ENCODE assay signal across 19 cellular contexts in genomic region chr17:27568216-27568615, GRCh38.
DNase-seq lines count a peak whose midpoint lies in the region; ATAC-seq and TF ChIP-seq lines count a peak whose summit lies in the region.
"Had no signal": no experiment of that assay in that cellular context is flagged by ENCODE, and none has a peak within 500 bp of the region (broad histone marks: within the 10 kb centered on the region; RNA-seq: fewer than 3 reads in every experiment).

No MANE protein-coding gene starts in this region.

- H3K27ac Mint-ChIP-seq in Caco-2 (ENCODE audit: unreplicated experiment) = peak overlapping the region; percentile 70
- H3K27ac Mint-ChIP-seq in brain = peak overlapping the region in 3 of 5 experiments; percentile 55 to 81 (median 80)
- peak overlapping the region in 2 of 3 experiments; percentile 35 to 65 for H3K27ac Mint-ChIP-seq in nephron
- H3K27ac Mint-ChIP-seq: activated naive CD8-positive, alpha-beta T cell; type B pancreatic cell had no signal

- H3K4me3 ChIP-seq in BLaER1 = no peak overlapping the region
- H3K4me3 ChIP-seq in Caco-2 (ENCODE audit: low read depth, low read length) = no peak overlapping the region
- H3K4me3 ChIP-seq: left lung had no signal

- POLR2A ChIA-PET in Caco-2 (lab: Charles Lee) = no interaction called here

- H3K9ac ChIP-seq in BLaER1 = no peak overlapping the region
- H3K9ac ChIP-seq: SK-N-SH had no signal

- no peaks in the 10 kb centered on the region for H3K27me3 Mint-ChIP-seq in Caco-2 (ENCODE audit: insufficient read depth, unreplicated experiment)
- H3K27me3 Mint-ChIP-seq in brain = no peaks in the 10 kb centered on the region
- no peaks in the 10 kb centered on the region for H3K27me3 Mint-ChIP-seq in nephron (ENCODE audit: low read depth)
- H3K27me3 Mint-ChIP-seq: activated naive CD8-positive, alpha-beta T cell; type B pancreatic cell had no signal

- no peak overlapping the region for H3K27ac ChIP-seq in BLaER1
- H3K27ac ChIP-seq: left lung had no signal

- H3K36me3 ChIP-seq in BLaER1 (peaks cover 4% of the 10 kb centered on the region; the same call in 1 of the 2 replicates), Caco-2 (ENCODE audit: control insufficient read depth, insufficient read depth, low read length) (no peaks in the 10 kb centered on the region)
- H3K36me3 ChIP-seq: left lung had no signal

- no peaks in the 10 kb centered on the region for H3K9me3 Mint-ChIP-seq in Caco-2 (ENCODE audit: unreplicated experiment)
- no peaks in the 10 kb centered on the region for H3K9me3 Mint-ChIP-seq in brain
- H3K9me3 Mint-ChIP-seq in nephron = no peaks in the 10 kb centered on the region
- H3K9me3 Mint-ChIP-seq: type B pancreatic cell had no signal

- peaks cover 33% of the 10 kb centered on the region for H3K4me1 Mint-ChIP-seq in Caco-2 (ENCODE audit: low read depth, unreplicated experiment)
- H3K4me1 Mint-ChIP-seq in brain = peaks cover 51% of the 10 kb centered on the region
- H3K4me1 Mint-ChIP-seq in nephron = peaks cover 55% of the 10 kb centered on the region

- H3K4me3 Mint-ChIP-seq in Caco-2 (ENCODE audit: unreplicated experiment) (no peak overlapping the region), brain (no peak overlapping the region), nephron (no peak overlapping the region)
- H3K4me3 Mint-ChIP-seq: activated naive CD8-positive, alpha-beta T cell; type B pancreatic cell had no signal

- CTCF ChIA-PET in Caco-2 (lab: Charles Lee) = interaction anchor here (1.0 to 2.7 kb wide), 7 partner anchors 10 to 113 kb away, joined by 3 to 9 read pairs (median 4); no protein-coding TSS in a partner anchor

- H3K36me3 Mint-ChIP-seq in Caco-2 (ENCODE audit: insufficient read depth, unreplicated experiment) = peaks cover 11% of the 10 kb centered on the region
- peaks cover 14% of the 10 kb centered on the region for H3K36me3 Mint-ChIP-seq in brain
- H3K36me3 Mint-ChIP-seq in nephron (ENCODE audit: low read depth) = no peaks in the 10 kb centered on the region

- intact Hi-C loops in Caco-2 (cut with micrococcal nuclease; ENCODE audit: unreplicated experiment) = no loop called here

- H3K4me1 ChIP-seq in BLaER1 (peaks cover 75% of the 10 kb centered on the region), Caco-2 (peaks cover 44% of the 10 kb centered on the region)

- DNase-seq in Caco-2 (peak in 1 of 2 experiments; percentile 44), UCSD-AML1 (lab: John Stamatoyannopoulos, UW; ENCODE audit: unreplicated experiment) (no peak), NCI-H128 (lab: John Stamatoyannopoulos, UW; ENCODE audit: unreplicated experiment) (no peak)
- DNase-seq: activated T-cell treated with anti-CD3 and anti-CD28 coated beads, Interleukin-2, amount 50 U/mL, for 72 hours; erythroblast; IMR-90; left lung; NCI-H1092 treated with DMSO at 0.1 percent for 48 hours; NCI-H2029 treated with DMSO at 0.1 percent for 48 hours; NCI-H774; SK-N-SH had no signal

- BruUV-seq in Caco-2 (replicated peaks; lab: Mats Ljungman, UMichigan) = no TSS peak

- TF ChIP-seq CTCF in Caco-2 (IDR thresholded peaks at IDR 0.05; ENCODE audit: insufficient read depth in 1 of 2, low read depth in 1 of 2, low read length in 1 of 2, severe bottlenecking in 1 of 2, unreplicated experiment in 1 of 2) (no peak), brain (conservative IDR thresholded peaks at IDR 0.05) (no peak), nephron (IDR thresholded peaks at IDR 0.05; ENCODE audit: unreplicated experiment in 3 of 3) (no peak)

- H3K27me3 ChIP-seq in BLaER1 (no peaks in the 10 kb centered on the region), Caco-2 (replicated peaks; ENCODE audit: control insufficient read depth, insufficient read depth, low read length) (no peaks in the 10 kb centered on the region)
- H3K27me3 ChIP-seq: left lung had no signal

- no peak for ATAC-seq in HG02852 (IDR thresholded peaks at IDR 0.05; ENCODE audit: unreplicated experiment)
- ATAC-seq in HG03196 (IDR thresholded peaks at IDR 0.05; ENCODE audit: unreplicated experiment) = no peak
- ATAC-seq: activated T-cell treated with anti-CD3 and anti-CD28 coated beads, Interleukin-2, amount 50 U/mL, for 72 hours; HCT116; left lung had no signal

- no peaks in the 10 kb centered on the region; the same call in 1 of the 2 replicates for H4K20me1 ChIP-seq in BLaER1

- peak overlapping the region; percentile 23; the same call in 1 of the 2 replicates for H3K4me2 ChIP-seq in BLaER1
- H3K4me2 ChIP-seq: SK-N-SH had no signal

- H3K9me3 ChIP-seq in BLaER1 (peaks cover 12% of the 10 kb centered on the region), Caco-2 (0 out of 2 replicates have a peak, but pooled peaks cover 4% of the 10 kb centered on the region)
- H3K9me3 ChIP-seq: left lung, SK-N-SH had no signal
